In the genomic region with DNA sequence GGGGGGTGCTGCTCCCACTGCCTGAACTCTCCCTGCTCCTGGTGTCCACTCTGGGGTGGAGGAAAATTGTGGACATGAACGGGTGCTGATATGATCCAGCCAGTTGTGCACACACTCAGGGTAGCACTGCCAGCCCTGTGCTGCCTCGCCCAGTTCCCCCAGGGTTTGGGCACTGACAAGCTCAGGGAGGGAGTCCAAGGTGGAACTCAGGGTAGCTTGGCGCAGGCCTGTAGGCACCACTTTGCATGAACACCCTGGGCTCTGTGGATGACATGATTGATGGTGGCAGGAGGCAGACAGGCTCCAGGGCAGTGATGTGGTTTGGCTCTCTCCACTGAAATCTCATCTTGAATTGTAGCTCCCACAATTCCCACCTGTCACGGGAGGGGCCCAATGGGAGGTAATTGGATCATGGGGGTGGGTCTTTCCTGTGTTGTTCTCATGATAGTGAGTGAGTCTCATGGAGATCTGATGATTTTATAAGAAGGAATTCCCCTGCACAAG, we compare ENCODE assay signal across 18 cellular contexts.
DNase-seq lines count a peak whose midpoint lies in the region; ATAC-seq, FAIRE-seq and TF ChIP-seq lines count a peak whose summit lies in the region.
"Had no signal": no experiment of that assay in that cellular context is flagged by ENCODE, and none has a peak within 500 bp of the region (broad histone marks: within the 10 kb centered on the region; RNA-seq: fewer than 3 reads in every experiment).

No MANE protein-coding gene starts in this region.

- H3K4me2 ChIP-seq in neuronal stem cell (ENCODE audit: insufficient read depth, low read length, poor library complexity, severe bottlenecking), result no peak overlapping the region
- H3K4me2 ChIP-seq: BLaER1 had no signal

- peaks cover 2% of the 10 kb centered on the region for H3K79me1 ChIP-seq in neuronal stem cell (ENCODE audit: low read depth, low read length)

- no peak for FAIRE-seq in kidney (lab: Jason Lieb, UNC)
- FAIRE-seq: GM12878, H1, HTR-8/SVneo had no signal

- no CpG with 5 or more reads among the region's 4 CpGs for WGBS in neuronal stem cell (ENCODE audit: extremely low coverage in 2 of 2, insufficient read length in 2 of 2, insufficient replicate concordance in 1 of 2), 2 donors
- WGBS in upper lobe of left lung, 2 donors, result 83 to 86% methylated on average over 1 to 4 of the region's 4 CpGs

- H2AFZ ChIP-seq in neuronal stem cell (ENCODE audit: low read length), result no peak overlapping the region

- H3K27me3 ChIP-seq in neuronal stem cell (ENCODE audit: control insufficient read depth in 3 of 3, insufficient read depth in 3 of 3, low read depth in 1 of 3, low read length in 3 of 3) (no peaks in the 10 kb centered on the region), upper lobe of left lung (no peaks in the 10 kb centered on the region)
- H3K27me3 ChIP-seq: BLaER1 had no signal

- H3K4me1 ChIP-seq in kidney (ENCODE audit: control insufficient read depth in 1 of 2, insufficient read depth in 1 of 2, low read depth in 1 of 2, low read length in 2 of 2) (no peaks in the 10 kb centered on the region), neuronal stem cell (ENCODE audit: control insufficient read depth in 2 of 2, insufficient read depth in 1 of 2, low read depth in 1 of 2, low read length in 2 of 2) (no peaks in the 10 kb centered on the region), upper lobe of left lung (no peaks in the 10 kb centered on the region)
- H3K4me1 ChIP-seq: BLaER1, Caco-2, HAP-1 had no signal

- H2BK120ac ChIP-seq in neuronal stem cell (ENCODE audit: low read depth, low read length), result no peak overlapping the region

- H3K27ac ChIP-seq in kidney (ENCODE audit: low read depth in 2 of 2, low read length in 2 of 2), result no peak overlapping the region
- no peak overlapping the region for H3K27ac ChIP-seq in neuronal stem cell (replicated peaks; ENCODE audit: low read length)
- H3K27ac ChIP-seq in upper lobe of left lung, result no peak overlapping the region
- H3K27ac ChIP-seq: BLaER1 had no signal

- ATAC-seq in Right ventricle myocardium inferior (no peak), Right ventricle myocardium superior (ENCODE audit: poor library complexity) (no peak), upper lobe of left lung (ENCODE audit: low FRiP score in 2 of 2) (peak; percentile 6 to 17), HG02973 (IDR thresholded peaks at IDR 0.05; ENCODE audit: unreplicated experiment) (no peak), GM18517 (IDR thresholded peaks at IDR 0.05; ENCODE audit: unreplicated experiment) (no peak), HG02798 (IDR thresholded peaks at IDR 0.05; ENCODE audit: poor library complexity, unreplicated experiment) (no peak)
- ATAC-seq: GM12878 had no signal

- H2BK12ac ChIP-seq in neuronal stem cell (ENCODE audit: low read length), result no peak overlapping the region

- H2BK5ac ChIP-seq in neuronal stem cell (ENCODE audit: low read length), result no peak overlapping the region

- peak overlapping the region; percentile 44 for H3K14ac ChIP-seq in neuronal stem cell (ENCODE audit: low read length)

- no peak for TF ChIP-seq POLR2A in upper lobe of left lung (IDR thresholded peaks at IDR 0.05)

- no peak overlapping the region for H2AK5ac ChIP-seq in neuronal stem cell (ENCODE audit: low read depth, low read length)

- no peaks in the 10 kb centered on the region for H3K36me3 ChIP-seq in kidney (ENCODE audit: control insufficient read depth in 1 of 2, insufficient read depth in 2 of 2, low read length in 2 of 2)
- no peaks in the 10 kb centered on the region for H3K36me3 ChIP-seq in neuronal stem cell (replicated peaks in 1 of 2; ENCODE audit: control insufficient read depth in 2 of 2, insufficient read depth in 2 of 2, low read length in 2 of 2)
- H3K36me3 ChIP-seq in upper lobe of left lung, result no peaks in the 10 kb centered on the region
- H3K36me3 ChIP-seq: BLaER1, HAP-1 had no signal

- TF ChIP-seq EP300 in upper lobe of left lung (IDR thresholded peaks at IDR 0.05), result no peak

- H3K18ac ChIP-seq in neuronal stem cell (ENCODE audit: low read length), result peak overlapping the region; percentile 25

- H3K9me3 ChIP-seq in kidney (ENCODE audit: control insufficient read depth in 1 of 2, low read length in 2 of 2), result no peaks in the 10 kb centered on the region
- no peaks in the 10 kb centered on the region for H3K9me3 ChIP-seq in neuronal stem cell (replicated peaks in 1 of 2; ENCODE audit: control insufficient read depth in 2 of 2, insufficient read depth in 1 of 2, low read depth in 1 of 2, low read length in 2 of 2)
- H3K9me3 ChIP-seq in upper lobe of left lung, result no peaks in the 10 kb centered on the region
- H3K9me3 ChIP-seq: Caco-2, HAP-1 had no signal

- no peak overlapping the region for H2BK15ac ChIP-seq in neuronal stem cell (ENCODE audit: low read length)

- no peak overlapping the region for H4K91ac ChIP-seq in neuronal stem cell (ENCODE audit: low read depth, low read length, poor library complexity)

- DNase-seq in Right ventricle myocardium inferior (ENCODE audit: missing footprints) (peak; percentile 41), Right ventricle myocardium superior (no peak), kidney (peak; percentile 37), neuronal stem cell (ENCODE audit: low spot score) (no peak), upper lobe of left lung (no peak)
- DNase-seq: 8988T; AML-193; Caco-2; CD8-positive, alpha-beta memory T cell; DMS79 had no signal

- peak overlapping the region; percentile 10 for H4K8ac ChIP-seq in neuronal stem cell (ENCODE audit: low read depth, low read length)

- H3K9ac ChIP-seq in kidney (ENCODE audit: low read length in 2 of 2), result no peak overlapping the region
- no peak overlapping the region for H3K9ac ChIP-seq in neuronal stem cell (ENCODE audit: low read depth, low read length, poor library complexity)
- H3K9ac ChIP-seq: BLaER1 had no signal

- intact Hi-C loops in Right ventricle myocardium inferior (cut with DNase I) (no loop called here), Right ventricle myocardium superior (cut with DNase I) (no loop called here), kidney (cut with DNase I) (no loop called here)

- H3K4me3 ChIP-seq in kidney (ENCODE audit: low read length in 2 of 2), result no peak overlapping the region
- no peak overlapping the region for H3K4me3 ChIP-seq in neuronal stem cell (ENCODE audit: low read length in 2 of 2)
- no peak overlapping the region for H3K4me3 ChIP-seq in upper lobe of left lung
- H3K4me3 ChIP-seq: BLaER1, GM12878, HAP-1 had no signal

- H3K23ac ChIP-seq in neuronal stem cell (ENCODE audit: low read depth, low read length, poor library complexity), result no peak overlapping the region

- TF ChIP-seq CTCF in kidney (IDR thresholded peaks at IDR 0.05; ENCODE audit: borderline replicate concordance, extremely low read depth, insufficient read depth), result no peak
- TF ChIP-seq CTCF in upper lobe of left lung (IDR thresholded peaks at IDR 0.05), result no peak

- no peak overlapping the region for H3K4ac ChIP-seq in neuronal stem cell (ENCODE audit: low read length)

Comparison
In these comparisons a context has a peak if more than half of its experiments do, and no peak if none do; other contexts are left out.
1. DNase-seq: peak in Right ventricle myocardium inferior (single experiment) and kidney (single experiment); none in Right ventricle myocardium superior (single experiment), neuronal stem cell (single experiment) and upper lobe of left lung (0 of 2).
2. ATAC-seq: peak in upper lobe of left lung (2 of 2); none in Right ventricle myocardium inferior (single experiment), Right ventricle myocardium superior (single experiment), HG02973 (single experiment), GM18517 (single experiment) and HG02798 (single experiment).